In the genomic region with DNA sequence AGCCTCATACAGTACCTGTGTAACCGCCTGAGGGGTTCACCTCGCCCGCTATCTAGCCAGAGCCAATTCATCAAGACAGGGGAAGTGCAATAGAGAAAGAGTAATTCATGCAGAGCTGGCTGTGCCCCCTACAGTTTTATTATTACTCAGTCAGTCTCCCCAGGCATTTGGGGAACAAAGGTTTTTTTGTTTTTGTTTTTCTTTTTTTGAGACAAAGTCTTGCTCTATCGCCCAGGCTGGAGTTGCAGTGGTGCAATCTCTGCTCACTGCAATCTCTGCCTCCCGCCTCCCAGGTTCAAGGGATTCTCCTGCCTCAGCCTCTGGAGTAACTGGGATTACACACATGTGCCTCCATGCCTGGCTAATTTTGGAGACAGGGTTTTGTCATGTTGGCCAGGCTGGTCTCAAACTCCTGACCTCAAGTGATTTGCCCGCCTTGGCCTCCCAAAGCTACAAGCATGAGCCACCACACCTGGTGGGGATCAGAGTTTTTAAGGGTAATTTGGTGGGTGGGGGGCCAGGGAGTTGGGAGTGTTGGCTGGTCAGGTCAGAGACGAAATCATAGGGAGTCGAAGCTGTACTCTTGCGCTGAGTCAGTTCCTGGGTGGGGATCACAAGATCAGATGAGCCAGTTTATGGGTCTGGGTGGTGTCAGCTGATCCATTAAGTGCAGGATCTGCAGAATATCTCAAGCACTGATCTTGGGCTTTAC, we compare ENCODE assay signal across 15 cellular contexts.
DNase-seq lines count a peak whose midpoint lies in the region; ATAC-seq, FAIRE-seq and TF ChIP-seq lines count a peak whose summit lies in the region.
"Had no signal": no experiment of that assay in that cellular context is flagged by ENCODE, and none has a peak within 500 bp of the region (broad histone marks: within the 10 kb centered on the region; RNA-seq: fewer than 3 reads in every experiment).

No MANE protein-coding gene starts in this region.

- intact Hi-C loops in kidney (cut with DNase I), result no loop called here

- DNase-seq in EH (ENCODE audit: low read depth) (peak; percentile 44), amniotic epithelial cell (ENCODE audit: low read depth) (peak; percentile 19), medulla oblongata (ENCODE audit: extremely low spot score) (peak; percentile 21), NK-92 (lab: John Stamatoyannopoulos, UW; ENCODE audit: unreplicated experiment) (no peak), putamen (ENCODE audit: low spot score) (no peak), kidney (no peak)
- DNase-seq: activated CD4-positive, alpha-beta T cell treated with anti-CD3 and anti-CD28 coated beads, Interleukin-2, amount 50 U/mL, for 1 hour; activated effector memory CD4-positive, alpha-beta T cell treated with Interleukin-2 at 50 U/mL for 16 hours; effector CD4-positive, alpha-beta T cell; kidney glomerular epithelial cell; NCI-H446; right cardiac atrium; stimulated activated naive CD4-positive, alpha-beta T cell treated with Interleukin-2 at 50 U/mL for 16 hours had no signal

- TF ChIP-seq RAD21 in Ishikawa (IDR thresholded peaks at IDR 0.05; ENCODE audit: low read depth), result no peak; the same call in 1 of the 2 replicates

- H3K27ac ChIP-seq in kidney (ENCODE audit: low read depth in 2 of 2, low read length in 2 of 2), result no peak overlapping the region

- H3K9ac ChIP-seq in kidney (ENCODE audit: low read length in 2 of 2), result no peak overlapping the region

- no peak for ATAC-seq in HG03108 (IDR thresholded peaks at IDR 0.05; ENCODE audit: unreplicated experiment)
- ATAC-seq: right cardiac atrium had no signal

- no peak for TF ChIP-seq EP300 in Ishikawa (IDR thresholded peaks at IDR 0.05; ENCODE audit: borderline replicate concordance)

- no peaks in the 10 kb centered on the region for H3K36me3 ChIP-seq in kidney (ENCODE audit: control insufficient read depth in 1 of 2, insufficient read depth in 2 of 2, low read length in 2 of 2)

- no peak overlapping the region for H3K4me3 ChIP-seq in kidney (ENCODE audit: low read length in 2 of 2)

- FAIRE-seq in kidney (lab: Jason Lieb, UNC), result no peak

- H3K9me3 ChIP-seq in kidney (ENCODE audit: control insufficient read depth in 1 of 2, low read length in 2 of 2), result no peaks in the 10 kb centered on the region

- no peak for TF ChIP-seq CTCF in kidney (IDR thresholded peaks at IDR 0.05; ENCODE audit: borderline replicate concordance, extremely low read depth, insufficient read depth)

- no peaks in the 10 kb centered on the region for H3K4me1 ChIP-seq in kidney (ENCODE audit: control insufficient read depth in 1 of 2, insufficient read depth in 1 of 2, low read depth in 1 of 2, low read length in 2 of 2)

TF ChIP-seq in Ishikawa, 13 proteins besides CTCF, POLR2A, EP300 and RAD21:
- TF ChIP-seq CEBPB (IDR thresholded peaks at IDR 0.05) (peak; percentile 58; the same call in 1 of the 2 replicates), USF1 (IDR thresholded peaks at IDR 0.05) (no peak)

Comparison
In these comparisons a context has a peak if more than half of its experiments do, and no peak if none do; other contexts are left out.
1. DNase-seq: peak in EH (single experiment), amniotic epithelial cell (single experiment) and medulla oblongata (single experiment); none in NK-92 (single experiment), putamen (single experiment) and kidney (single experiment).